In the genomic region with DNA sequence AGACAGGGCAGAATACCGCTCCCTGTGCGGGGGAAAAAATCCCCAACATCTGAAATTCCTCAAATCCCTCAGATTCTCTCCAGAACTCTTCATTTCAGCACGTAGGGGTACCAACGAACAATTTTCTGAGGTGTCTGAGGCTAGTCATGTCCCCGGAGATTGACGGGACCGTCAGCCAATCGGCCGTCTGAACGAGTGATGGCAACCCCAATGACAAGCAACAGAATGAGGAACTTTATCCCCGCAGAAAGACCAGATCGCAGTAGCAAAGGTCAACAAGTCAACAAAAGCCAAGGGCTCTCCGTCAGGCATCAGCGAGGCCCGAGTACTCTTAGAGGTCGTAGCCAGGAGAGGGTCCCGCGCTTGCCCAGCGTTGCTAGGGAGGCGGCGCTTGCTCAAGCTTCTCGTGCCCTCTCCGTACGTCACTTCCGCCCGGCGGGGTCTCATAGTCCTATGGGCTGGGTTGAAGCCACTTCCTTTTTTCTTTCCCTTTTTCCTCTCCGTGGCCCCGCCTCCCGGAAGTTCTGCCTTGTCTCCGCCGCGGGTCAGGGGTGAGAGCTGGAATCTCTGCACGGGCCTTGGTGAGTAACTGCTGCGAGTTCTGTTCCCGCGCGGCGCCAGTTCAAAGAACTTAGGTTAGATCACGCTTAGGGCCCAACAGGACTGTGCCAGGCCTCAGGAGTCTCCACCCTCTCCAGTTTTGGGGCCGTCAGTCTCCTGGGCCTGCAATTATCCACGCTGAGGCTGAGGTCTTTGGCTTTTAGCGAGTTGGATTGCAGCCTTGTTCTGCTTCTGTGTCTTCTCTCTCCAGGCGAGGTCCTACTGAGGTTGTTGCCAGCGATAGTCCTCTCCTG, we compare ENCODE assay signal across 8 cellular contexts. TPM values are rescaled to one million over a fixed set of nuclear protein-coding genes. Genes with fewer than 3 reads are reported as not detected.
DNase-seq lines count a peak whose midpoint lies in the region; ATAC-seq, FAIRE-seq and TF ChIP-seq lines count a peak whose summit lies in the region.

A gene with protein sequence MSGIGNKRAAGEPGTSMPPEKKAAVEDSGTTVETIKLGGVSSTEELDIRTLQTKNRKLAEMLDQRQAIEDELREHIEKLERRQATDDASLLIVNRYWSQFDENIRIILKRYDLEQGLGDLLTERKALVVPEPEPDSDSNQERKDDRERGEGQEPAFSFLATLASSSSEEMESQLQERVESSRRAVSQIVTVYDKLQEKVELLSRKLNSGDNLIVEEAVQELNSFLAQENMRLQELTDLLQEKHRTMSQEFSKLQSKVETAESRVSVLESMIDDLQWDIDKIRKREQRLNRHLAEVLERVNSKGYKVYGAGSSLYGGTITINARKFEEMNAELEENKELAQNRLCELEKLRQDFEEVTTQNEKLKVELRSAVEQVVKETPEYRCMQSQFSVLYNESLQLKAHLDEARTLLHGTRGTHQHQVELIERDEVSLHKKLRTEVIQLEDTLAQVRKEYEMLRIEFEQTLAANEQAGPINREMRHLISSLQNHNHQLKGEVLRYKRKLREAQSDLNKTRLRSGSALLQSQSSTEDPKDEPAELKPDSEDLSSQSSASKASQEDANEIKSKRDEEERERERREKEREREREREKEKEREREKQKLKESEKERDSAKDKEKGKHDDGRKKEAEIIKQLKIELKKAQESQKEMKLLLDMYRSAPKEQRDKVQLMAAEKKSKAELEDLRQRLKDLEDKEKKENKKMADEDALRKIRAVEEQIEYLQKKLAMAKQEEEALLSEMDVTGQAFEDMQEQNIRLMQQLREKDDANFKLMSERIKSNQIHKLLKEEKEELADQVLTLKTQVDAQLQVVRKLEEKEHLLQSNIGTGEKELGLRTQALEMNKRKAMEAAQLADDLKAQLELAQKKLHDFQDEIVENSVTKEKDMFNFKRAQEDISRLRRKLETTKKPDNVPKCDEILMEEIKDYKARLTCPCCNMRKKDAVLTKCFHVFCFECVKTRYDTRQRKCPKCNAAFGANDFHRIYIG (plus strand): TSS at position 520 of the 854 bp plus-strand sequence. CDS start 1,571 bp downstream, outside the sequence.

- FAIRE-seq in RCC 7860 (lab: Jason Lieb, UNC), result peak; percentile 85

- H3K4me3 Mint-ChIP-seq in activated T-cell treated with anti-CD3 and anti-CD28 coated beads, Interleukin-2, amount 50 U/mL, for 72 hours, result peak within 1 kb of the TSS; percentile 87 to 88

- H3K36me3 Mint-ChIP-seq in activated T-cell treated with anti-CD3 and anti-CD28 coated beads, Interleukin-2, amount 50 U/mL, for 72 hours (ENCODE audit: insufficient read depth in 2 of 2), result peaks cover 0 to 10% of the 10 kb centered on the region in 2 donors

- peak within 1 kb of the TSS; percentile 63 to 70 (median 67) for H3K4me3 ChIP-seq in esophagus muscularis mucosa
- H3K4me3 ChIP-seq in muscle layer of duodenum (ENCODE audit: low read depth in 1 of 2, low read length in 2 of 2), result peak within 1 kb of the TSS; percentile 92 to 96

- TF ChIP-seq CTCF in esophagus muscularis mucosa (IDR thresholded peaks at IDR 0.05), result no peak

- H3K4me1 ChIP-seq in esophagus muscularis mucosa, result peaks cover 27 to 43% (median 39%) of the 10 kb centered on the region in 4 donors
- H3K4me1 ChIP-seq in muscle layer of duodenum (ENCODE audit: control insufficient read depth in 1 of 2, insufficient read depth in 2 of 2, low read length in 2 of 2), result peaks cover 0 to 24% of the 10 kb centered on the region in 2 donors

- no peak for TF ChIP-seq EP300 in esophagus muscularis mucosa (IDR thresholded peaks at IDR 0.05)

- TF ChIP-seq POLR2A in esophagus muscularis mucosa (IDR thresholded peaks at IDR 0.05; ENCODE audit: low read depth), result no peak

- peak; percentile 98 for ATAC-seq in GM21786 (IDR thresholded peaks at IDR 0.05; ENCODE audit: unreplicated experiment)
- peak; percentile 96 to 97 for ATAC-seq in activated T-cell treated with anti-CD3 and anti-CD28 coated beads, Interleukin-2, amount 50 U/mL, for 72 hours (replicated peaks in 1 of 2)

- H3K9me3 Mint-ChIP-seq in activated T-cell treated with anti-CD3 and anti-CD28 coated beads, Interleukin-2, amount 50 U/mL, for 72 hours, result no peaks in the 10 kb centered on the region

- H3K36me3 ChIP-seq in KOPT-K1 (ENCODE audit: insufficient read depth, low read length) (peaks cover 34% of the 10 kb centered on the region), esophagus muscularis mucosa (peaks cover 0 to 33% (median 18%) of the 10 kb centered on the region in 4 donors), muscle layer of duodenum (ENCODE audit: control insufficient read depth in 1 of 2, insufficient read depth in 2 of 2, low read length in 2 of 2) (peaks cover 8% of the 10 kb centered on the region in 2 donors)

- peak; percentile 86 for DNase-seq in DMS79 (lab: John Stamatoyannopoulos, UW)
- peak; percentile 97 for DNase-seq in RCC 7860 (ENCODE audit: low spot score)
- DNase-seq in activated T-cell treated with anti-CD3 and anti-CD28 coated beads, Interleukin-2, amount 50 U/mL, for 72 hours, result peak; percentile 98 to 100
- peak; percentile 100 for DNase-seq in esophagus muscularis mucosa (ENCODE audit: extremely low spot score)
- DNase-seq in stimulated activated CD8-positive, alpha-beta memory T cell treated with anti-CD3 and anti-CD28 coated beads, Interleukin-7, amount 100 ng/mL, for 4 hours (ENCODE audit: low read depth in 2 of 2), result peak; percentile 99 to 100

- peaks cover 5% of the 10 kb centered on the region for H3K27me3 Mint-ChIP-seq in activated T-cell treated with anti-CD3 and anti-CD28 coated beads, Interleukin-2, amount 50 U/mL, for 72 hours (ENCODE audit: low read depth)

- H3K27ac Mint-ChIP-seq in activated T-cell treated with anti-CD3 and anti-CD28 coated beads, Interleukin-2, amount 50 U/mL, for 72 hours, result peak within 1 kb of the TSS; percentile 91

- WGBS in esophagus muscularis mucosa, result under 1% methylated on average over 44 of the region's 45 CpGs

- H3K27ac ChIP-seq in KOPT-K1 (ENCODE audit: low read depth, low read length, poor library complexity, severe bottlenecking) (peak within 1 kb of the TSS; percentile 82), esophagus muscularis mucosa (replicated peaks in 1 of 4) (peak within 1 kb of the TSS; percentile 87 to 92 (median 91)), muscle layer of duodenum (ENCODE audit: low read length) (peak within 1 kb of the TSS; percentile 98)

- H3K9me3 ChIP-seq in KOPT-K1 (ENCODE audit: insufficient read depth, low read length, poor library complexity, severe bottlenecking), result no peaks in the 10 kb centered on the region
- no peaks in the 10 kb centered on the region for H3K9me3 ChIP-seq in esophagus muscularis mucosa
- H3K9me3 ChIP-seq in muscle layer of duodenum (ENCODE audit: control insufficient read depth in 1 of 2, low read length in 2 of 2), result no peaks in the 10 kb centered on the region

- H3K4me1 Mint-ChIP-seq in activated T-cell treated with anti-CD3 and anti-CD28 coated beads, Interleukin-2, amount 50 U/mL, for 72 hours (ENCODE audit: low read depth), result peaks cover 35% of the 10 kb centered on the region

- H3K27me3 ChIP-seq in esophagus muscularis mucosa (no peaks in the 10 kb centered on the region), muscle layer of duodenum (ENCODE audit: low read depth, low read length) (no peaks in the 10 kb centered on the region)

- intact Hi-C loops in esophagus muscularis mucosa (cut with DNase I), result loop anchor here (2.0 kb wide), 1 partner anchor 133 kb away; no protein-coding TSS in a partner anchor

RNA-seq across cellular contexts. Expression of the gene that starts here (rescaled TPM):
- 10 to 100 TPM; 37.5 to 42.8 TPM for total RNA-seq in activated T-cell treated with anti-CD3 and anti-CD28 coated beads, Interleukin-2, amount 50 U/mL, for 72 hours
- total RNA-seq in esophagus muscularis mucosa, result 10 to 100 TPM; 23.0 to 32.1 (median 27.2) TPM

Comparison
In these comparisons a context has a peak if more than half of its experiments do, and no peak if none do; other contexts are left out.
1. Peak in every context shown above with its lines: DNase-seq, ATAC-seq, H3K4me3 ChIP-seq and H3K27ac ChIP-seq.